Comparison of ENCODE assay signal across 8 cellular contexts in the genomic region with DNA sequence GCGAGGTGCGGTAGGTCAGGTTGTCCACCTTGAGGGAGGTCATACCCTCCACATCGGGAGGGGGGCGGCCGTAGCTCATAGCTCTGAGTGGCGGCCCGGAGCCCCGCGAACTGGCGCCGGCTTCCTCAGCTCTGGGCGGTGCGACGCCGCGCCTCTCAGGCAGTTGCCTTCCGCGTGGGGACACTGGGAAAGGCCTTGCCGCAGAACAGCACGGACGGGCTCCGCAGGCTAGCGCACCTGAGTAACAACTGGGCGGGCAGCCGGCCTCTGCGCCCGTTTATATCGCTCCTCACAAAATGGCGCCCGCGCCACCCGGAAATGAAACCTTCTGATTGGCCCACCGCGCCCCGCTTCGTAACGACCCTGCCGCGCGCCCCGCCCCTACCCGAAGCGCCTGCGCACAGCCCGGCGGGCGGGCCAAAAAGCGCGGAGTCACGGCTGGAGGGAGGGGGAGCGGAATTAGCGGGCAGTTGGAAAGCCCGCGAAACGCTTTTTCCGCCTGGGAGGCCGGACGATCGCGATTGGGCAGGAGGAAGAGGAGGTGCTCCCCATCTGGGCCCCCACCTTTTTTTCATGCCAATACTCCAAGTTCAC. TPM values are rescaled to one million over a fixed set of nuclear protein-coding genes. Genes with fewer than 3 reads are reported as not detected.
DNase-seq lines count a peak whose midpoint lies in the region; ATAC-seq and TF ChIP-seq lines count a peak whose summit lies in the region.

A gene with protein sequence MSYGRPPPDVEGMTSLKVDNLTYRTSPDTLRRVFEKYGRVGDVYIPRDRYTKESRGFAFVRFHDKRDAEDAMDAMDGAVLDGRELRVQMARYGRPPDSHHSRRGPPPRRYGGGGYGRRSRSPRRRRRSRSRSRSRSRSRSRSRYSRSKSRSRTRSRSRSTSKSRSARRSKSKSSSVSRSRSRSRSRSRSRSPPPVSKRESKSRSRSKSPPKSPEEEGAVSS (minus strand): TSS at position 250 of the 594 bp plus-strand sequence. CDS start 171 bp downstream, at position 79.

- 0% methylated on average over 49 of the region's 60 CpGs; no CpG with 5 or more reads in 1 of the 2 donors for WGBS in testis, 2 donors

- DNase-seq in NCI-H1092 treated with DMSO at 0.1 percent for 48 hours (lab: John Stamatoyannopoulos, UW): peak; percentile 99
- peak; percentile 98 for DNase-seq in SKM-1 (lab: John Stamatoyannopoulos, UW; ENCODE audit: unreplicated experiment)
- peak; percentile 99 to 100 for DNase-seq in activated naive CD4-positive, alpha-beta T cell treated with anti-CD3 and anti-CD28 coated beads, Interleukin-2, amount 50 U/mL, for 72 hours (ENCODE audit: low spot score in 2 of 2)
- DNase-seq in glomerular endothelial cell (ENCODE audit: extremely low read depth, low read depth, low spot score): peak; percentile 79
- peak; percentile 93 for DNase-seq in omental fat pad (ENCODE audit: low spot score)
- DNase-seq in testis: peak; percentile 98

- peak; percentile 99 for TF ChIP-seq POLR2A in testis (IDR thresholded peaks at IDR 0.05)

- no peaks in the 10 kb centered on the region for H3K36me3 ChIP-seq in testis (ENCODE audit: low read depth, missing control alignments)

- H3K9me3 Mint-ChIP-seq in activated naive CD4-positive, alpha-beta T cell treated with anti-CD3 and anti-CD28 coated beads, Interleukin-2, amount 50 U/mL, for 72 hours: peaks cover 0 to 3% of the 10 kb centered on the region in 2 donors

- no peaks in the 10 kb centered on the region for H3K9me3 ChIP-seq in testis

- H3K27ac Mint-ChIP-seq in activated naive CD4-positive, alpha-beta T cell treated with anti-CD3 and anti-CD28 coated beads, Interleukin-2, amount 50 U/mL, for 72 hours: peak within 1 kb of the TSS; percentile 99 to 100

- no peaks in the 10 kb centered on the region for H3K27me3 ChIP-seq in testis

- peaks cover 41 to 48% of the 10 kb centered on the region in 2 donors for H3K36me3 Mint-ChIP-seq in activated naive CD4-positive, alpha-beta T cell treated with anti-CD3 and anti-CD28 coated beads, Interleukin-2, amount 50 U/mL, for 72 hours

- ATAC-seq in HG02610 (IDR thresholded peaks at IDR 0.05; ENCODE audit: unreplicated experiment): peak; percentile 62
- peak; percentile 74 to 75 for ATAC-seq in activated naive CD4-positive, alpha-beta T cell treated with anti-CD3 and anti-CD28 coated beads, Interleukin-2, amount 50 U/mL, for 72 hours
- ATAC-seq in omental fat pad (ENCODE audit: low FRiP score): peak; percentile 91

- peak within 1 kb of the TSS; percentile 97 to 98 for H3K27ac ChIP-seq in testis

- peaks cover 31% of the 10 kb centered on the region for H3K4me1 ChIP-seq in testis

- H3K4me3 ChIP-seq in GM08714 (ENCODE audit: low read length) (peak within 1 kb of the TSS; percentile 99), testis (peak within 1 kb of the TSS; percentile 99)

- TF ChIP-seq CTCF in omental fat pad (IDR thresholded peaks at IDR 0.05) (no peak), testis (IDR thresholded peaks at IDR 0.05) (no peak)

- intact Hi-C loops in testis (cut with DNase I; ENCODE audit: low total_unique reads): no loop called here

RNA-seq across cellular contexts. Expression of the gene that starts here (rescaled TPM):
- 100 to 1,000 TPM; 242 to 351 TPM for total RNA-seq in activated naive CD4-positive, alpha-beta T cell treated with anti-CD3 and anti-CD28 coated beads, Interleukin-2, amount 50 U/mL, for 72 hours
- total RNA-seq in glomerular endothelial cell (219 and 305 TPM in 2 replicates), omental fat pad (100 to 1,000 TPM; 208 to 463 (median 244) TPM), testis (100 to 1,000 TPM; 365 to 461 TPM)
- polyA plus RNA-seq in testis (ENCODE audit: insufficient read depth, low read depth, low replicate concordance): 196 TPM

Comparison
In these comparisons a context has a peak if more than half of its experiments do, and no peak if none do; other contexts are left out.
1. Peak in every context shown above with its lines: DNase-seq, ATAC-seq, H3K4me3 ChIP-seq and H3K27ac ChIP-seq.